ENCODE assay signal across 8 cellular contexts in genomic region chr9:84669008-84669292, GRCh38. TPM values are rescaled to one million over a fixed set of nuclear protein-coding genes. Genes with fewer than 3 reads are reported as not detected.
DNase-seq lines count a peak whose midpoint lies in the region; ATAC-seq and TF ChIP-seq lines count a peak whose summit lies in the region.

No MANE protein-coding gene starts in this region.

- H3K4me3 ChIP-seq in GM23338 (peak overlapping the region; percentile 75), choroid plexus epithelial cell (ENCODE audit: low read depth, low read length) (no peak overlapping the region)

- H3K4me1 ChIP-seq in GM23338 (ENCODE audit: insufficient read depth) = peaks cover 4% of the 10 kb centered on the region; the same call in 1 of the 2 replicates

- H3K36me3 Mint-ChIP-seq in GM23338 (ENCODE audit: low read depth) = no peaks in the 10 kb centered on the region
- no peaks in the 10 kb centered on the region for H3K36me3 Mint-ChIP-seq in naive B cell

- H3K9me2 ChIP-seq in GM23338 (ENCODE audit: insufficient read depth) = no peaks in the 10 kb centered on the region

- ATAC-seq in GM23338 (no peak), naive B cell (ENCODE audit: low read depth in 2 of 2) (no peak), GM19467 (IDR thresholded peaks at IDR 0.05; ENCODE audit: unreplicated experiment) (no peak)

- H3K27ac Mint-ChIP-seq in GM23338 (no peak overlapping the region), naive B cell (no peak overlapping the region)

- TF ChIP-seq CTCF in GM23338 (conservative IDR thresholded peaks at IDR 0.05; ENCODE audit: low read depth in 2 of 2) (no peak), choroid plexus epithelial cell (conservative IDR thresholded peaks at IDR 0.05; ENCODE audit: low read depth, low read length) (no peak)

- peaks cover 13% of the 10 kb centered on the region for H3K4me1 Mint-ChIP-seq in GM23338
- H3K4me1 Mint-ChIP-seq in naive B cell = peaks cover 10 to 19% (median 14%) of the 10 kb centered on the region in 3 donors

- H3K27me3 ChIP-seq in GM23338 (ENCODE audit: insufficient read depth) = peaks cover 76% of the 10 kb centered on the region

- H4K20me1 ChIP-seq in GM23338 (replicated peaks; ENCODE audit: insufficient read depth) = no peaks in the 10 kb centered on the region

- DNase-seq in 8988T (peak; percentile 13), GM23338 (ENCODE audit: low spot score) (peak; percentile 23), choroid plexus epithelial cell (ENCODE audit: low read depth) (peak; percentile 11), naive B cell (no peak), NCI-H526 (lab: John Stamatoyannopoulos, UW) (no peak), GOT3 (lab: John Stamatoyannopoulos, UW) (no peak), GM19238 (ENCODE audit: insufficient read length, low spot score) (no peak)

- H3K4me3 Mint-ChIP-seq in GM23338 (peak overlapping the region; percentile 80), naive B cell (peak overlapping the region in 7 of 8 donors; percentile 12 to 69 (median 58))

- peak overlapping the region; percentile 90 for H2AFZ ChIP-seq in GM23338

- peak overlapping the region; percentile 94 for H3K4me2 ChIP-seq in GM23338

- no peaks in the 10 kb centered on the region for H3K79me2 ChIP-seq in GM23338 (replicated peaks; ENCODE audit: insufficient read depth)

- no peak overlapping the region for H3K27ac ChIP-seq in GM23338 (ENCODE audit: low read depth)

- peaks cover 53% of the 10 kb centered on the region for H3K27me3 Mint-ChIP-seq in GM23338 (ENCODE audit: insufficient read depth, low read depth, poor library complexity)
- H3K27me3 Mint-ChIP-seq in naive B cell = peaks cover 50 to 74% (median 71%) of the 10 kb centered on the region in 3 donors

- no peaks in the 10 kb centered on the region for H3K36me3 ChIP-seq in GM23338 (ENCODE audit: insufficient read depth)

- no peaks in the 10 kb centered on the region for H3F3A ChIP-seq in GM23338 (replicated peaks; ENCODE audit: low read depth)

- no peaks in the 10 kb centered on the region; the same call in 1 of the 3 replicates for H3K9me3 Mint-ChIP-seq in GM23338
- peaks cover 2 to 18% (median 3%) of the 10 kb centered on the region in 7 donors for H3K9me3 Mint-ChIP-seq in naive B cell

TF ChIP-seq in GM23338, 12 proteins besides CTCF, POLR2A, EP300 and RAD21:
- TF ChIP-seq JUNB (IDR thresholded peaks at IDR 0.05; ENCODE audit: unreplicated experiment) (no peak), EZH2 (IDR thresholded peaks at IDR 0.05; ENCODE audit: low read depth, unreplicated experiment) (peak; percentile 70), REST (IDR thresholded peaks at IDR 0.05; ENCODE audit: unreplicated experiment) (no peak)

RNA-seq across cellular contexts. Expression of gene NTRK2, which starts 0.6 kb away (rescaled TPM):
- total RNA-seq in GM23338 (2014; rRNA removed; shearing (Covaris generic)) = 0.03 TPM in 1 of 2 replicates, not detected in the other
- not detected in 2 replicates for polyA plus RNA-seq in GM23338 (2016; fragmentation: Nextera tagmentation; extraction: Ambion mirVana)
- polyA plus RNA-seq in naive B cell (ENCODE audit: low read depth in 6 of 6) = not detected

Comparison
In these comparisons a context has a peak if more than half of its experiments do, and no peak if none do; other contexts are left out.
1. DNase-seq: peak in 8988T (single experiment), GM23338 (single experiment) and choroid plexus epithelial cell (single experiment); none in naive B cell (single experiment), NCI-H526 (0 of 2), GOT3 (single experiment) and GM19238 (single experiment).